Comparison of ENCODE assay signal across 1 cellular context in genomic region chr5:173757817-173758216, GRCh38.
TF ChIP-seq lines count a peak whose summit lies in the region.

No MANE protein-coding gene starts in this region.

TF ChIP-seq in SK-N-SH treated with all-trans-retinoic acid at 6 μM for 48 hours, 23 proteins besides CTCF, POLR2A, EP300 and RAD21 (continued from another document):
- TF ChIP-seq, protein P1, sequence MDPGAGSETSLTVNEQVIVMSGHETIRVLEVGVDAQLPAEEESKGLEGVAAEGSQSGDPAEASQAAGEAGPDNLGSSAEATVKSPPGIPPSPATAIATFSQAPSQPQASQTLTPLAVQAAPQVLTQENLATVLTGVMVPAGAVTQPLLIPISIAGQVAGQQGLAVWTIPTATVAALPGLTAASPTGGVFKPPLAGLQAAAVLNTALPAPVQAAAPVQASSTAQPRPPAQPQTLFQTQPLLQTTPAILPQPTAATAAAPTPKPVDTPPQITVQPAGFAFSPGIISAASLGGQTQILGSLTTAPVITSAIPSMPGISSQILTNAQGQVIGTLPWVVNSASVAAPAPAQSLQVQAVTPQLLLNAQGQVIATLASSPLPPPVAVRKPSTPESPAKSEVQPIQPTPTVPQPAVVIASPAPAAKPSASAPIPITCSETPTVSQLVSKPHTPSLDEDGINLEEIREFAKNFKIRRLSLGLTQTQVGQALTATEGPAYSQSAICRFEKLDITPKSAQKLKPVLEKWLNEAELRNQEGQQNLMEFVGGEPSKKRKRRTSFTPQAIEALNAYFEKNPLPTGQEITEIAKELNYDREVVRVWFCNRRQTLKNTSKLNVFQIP (CRISPR knock-in tag; IDR thresholded peaks at IDR 0.05; ENCODE audit: borderline replicate concordance, low read depth) = no peak
- peak; percentile 81 for TF ChIP-seq TSHZ2 (CRISPR knock-in tag; IDR thresholded peaks at IDR 0.05)
- TF ChIP-seq ZNF8 (CRISPR knock-in tag; IDR thresholded peaks at IDR 0.05) = no peak
- no peak for TF ChIP-seq ZC3H10 (CRISPR knock-in tag; IDR thresholded peaks at IDR 0.05)
- TF ChIP-seq, protein P2, sequence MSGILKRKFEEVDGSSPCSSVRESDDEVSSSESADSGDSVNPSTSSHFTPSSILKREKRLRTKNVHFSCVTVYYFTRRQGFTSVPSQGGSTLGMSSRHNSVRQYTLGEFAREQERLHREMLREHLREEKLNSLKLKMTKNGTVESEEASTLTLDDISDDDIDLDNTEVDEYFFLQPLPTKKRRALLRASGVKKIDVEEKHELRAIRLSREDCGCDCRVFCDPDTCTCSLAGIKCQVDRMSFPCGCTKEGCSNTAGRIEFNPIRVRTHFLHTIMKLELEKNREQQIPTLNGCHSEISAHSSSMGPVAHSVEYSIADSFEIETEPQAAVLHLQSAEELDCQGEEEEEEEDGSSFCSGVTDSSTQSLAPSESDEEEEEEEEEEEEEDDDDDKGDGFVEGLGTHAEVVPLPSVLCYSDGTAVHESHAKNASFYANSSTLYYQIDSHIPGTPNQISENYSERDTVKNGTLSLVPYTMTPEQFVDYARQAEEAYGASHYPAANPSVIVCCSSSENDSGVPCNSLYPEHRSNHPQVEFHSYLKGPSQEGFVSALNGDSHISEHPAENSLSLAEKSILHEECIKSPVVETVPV (CRISPR knock-in tag; IDR thresholded peaks at IDR 0.05) = no peak
- TF ChIP-seq SNAI2 (CRISPR knock-in tag; IDR thresholded peaks at IDR 0.05) = 0 out of 2 replicates have a peak, but pooled peaks have one; percentile 17
- TF ChIP-seq ZNF70 (CRISPR knock-in tag; IDR thresholded peaks at IDR 0.05) = no peak
- TF ChIP-seq RARB (CRISPR knock-in tag; IDR thresholded peaks at IDR 0.05) = no peak
- TF ChIP-seq BACH2 (CRISPR knock-in tag; IDR thresholded peaks at IDR 0.05; ENCODE audit: borderline replicate concordance) = no peak
- no peak for TF ChIP-seq OSR1 (CRISPR knock-in tag; IDR thresholded peaks at IDR 0.05)
- TF ChIP-seq ZFP3 (CRISPR knock-in tag; IDR thresholded peaks at IDR 0.05) = no peak
- no peak for TF ChIP-seq GLIS3 (CRISPR knock-in tag; IDR thresholded peaks at IDR 0.05)
- TF ChIP-seq ARNTL (CRISPR knock-in tag; IDR thresholded peaks at IDR 0.05; ENCODE audit: borderline replicate concordance, low read depth) = no peak
- TF ChIP-seq CREB5 (CRISPR knock-in tag; IDR thresholded peaks at IDR 0.05; ENCODE audit: low read depth) = no peak
- no peak for TF ChIP-seq PATZ1 (CRISPR knock-in tag; IDR thresholded peaks at IDR 0.05; ENCODE audit: borderline replicate concordance)
- no peak for TF ChIP-seq ZNF565 (CRISPR knock-in tag; conservative IDR thresholded peaks at IDR 0.05; ENCODE audit: low read depth)
- TF ChIP-seq CSDC2 (CRISPR knock-in tag; IDR thresholded peaks at IDR 0.05) = no peak
- no peak for TF ChIP-seq PPARA (CRISPR knock-in tag; IDR thresholded peaks at IDR 0.05; ENCODE audit: borderline replicate concordance)
- TF ChIP-seq TCF4 (CRISPR knock-in tag; IDR thresholded peaks at IDR 0.05; ENCODE audit: borderline replicate concordance) = peak; percentile 84
